Comparison of ENCODE assay signal across 9 cellular contexts in genomic region chr11:76371170-76371569, GRCh38. TPM values are rescaled to one million over a fixed set of nuclear protein-coding genes. Genes with fewer than 3 reads are reported as not detected.
DNase-seq lines count a peak whose midpoint lies in the region; TF ChIP-seq lines count a peak whose summit lies in the region.
"Had no signal": no experiment of that assay in that cellular context is flagged by ENCODE, and none has a peak within 500 bp of the region (broad histone marks: within the 10 kb centered on the region; RNA-seq: fewer than 3 reads in every experiment).

No MANE protein-coding gene starts in this region.

- TF ChIP-seq POLR2A in NB4 (IDR thresholded peaks at IDR 0.05; ENCODE audit: extremely low read depth, insufficient read length) (no peak), ovary (IDR thresholded peaks at IDR 0.05) (no peak)

- TF ChIP-seq EP300 in ovary (IDR thresholded peaks at IDR 0.05), result no peak

- no peak overlapping the region for H3K4me3 Mint-ChIP-seq in activated naive CD4-positive, alpha-beta T cell treated with anti-CD3 and anti-CD28 coated beads for 36 hours
- H3K4me3 Mint-ChIP-seq in activated naive CD4-positive, alpha-beta T cell treated with anti-CD3 and anti-CD28 coated beads, Interleukin-2, amount 10 ng/mL, durations not matched to agents 7 days and 5 days, result no peak overlapping the region

- H3K9me3 ChIP-seq in ovary (no peaks in the 10 kb centered on the region), right atrium auricular region (no peaks in the 10 kb centered on the region)

- peaks cover 4% of the 10 kb centered on the region for H3K4me1 ChIP-seq in ovary (ENCODE audit: insufficient read depth)
- peaks cover 0 to 13% of the 10 kb centered on the region in 2 donors for H3K4me1 ChIP-seq in right atrium auricular region

- intact Hi-C loops in activated naive CD4-positive, alpha-beta T cell treated with anti-CD3 and anti-CD28 coated beads for 36 hours (cut with micrococcal nuclease), result loop anchor here (1.0 to 5.0 kb wide), 3 partner anchors 9 to 479 kb away; no protein-coding TSS in a partner anchor
- intact Hi-C loops in ovary (cut with DNase I), result no loop called here

- CTCF ChIA-PET in activated naive CD4-positive, alpha-beta T cell treated with anti-CD3 and anti-CD28 coated beads for 36 hours (lab: Charles Lee), result no interaction called here
- CTCF ChIA-PET in activated naive CD4-positive, alpha-beta T cell treated with anti-CD3 and anti-CD28 coated beads, Interleukin-2, amount 10 ng/mL, durations not matched to agents 7 days and 5 days (lab: Charles Lee), result no interaction called here

- H3K27me3 Mint-ChIP-seq in activated naive CD4-positive, alpha-beta T cell treated with anti-CD3 and anti-CD28 coated beads for 36 hours (ENCODE audit: low read depth), result no peaks in the 10 kb centered on the region
- no peaks in the 10 kb centered on the region for H3K27me3 Mint-ChIP-seq in activated naive CD4-positive, alpha-beta T cell treated with anti-CD3 and anti-CD28 coated beads, Interleukin-2, amount 10 ng/mL, durations not matched to agents 7 days and 5 days

- H3K27me3 ChIP-seq in ovary, result no peaks in the 10 kb centered on the region
- H3K27me3 ChIP-seq in right atrium auricular region, result no peaks in the 10 kb centered on the region

- peaks cover 55% of the 10 kb centered on the region for H3K4me1 Mint-ChIP-seq in activated naive CD4-positive, alpha-beta T cell treated with anti-CD3 and anti-CD28 coated beads for 36 hours (ENCODE audit: low read depth)
- H3K4me1 Mint-ChIP-seq in activated naive CD4-positive, alpha-beta T cell treated with anti-CD3 and anti-CD28 coated beads, Interleukin-2, amount 10 ng/mL, durations not matched to agents 7 days and 5 days, result peaks cover 16% of the 10 kb centered on the region

- peak overlapping the region; percentile 62 for H3K27ac Mint-ChIP-seq in activated naive CD4-positive, alpha-beta T cell treated with anti-CD3 and anti-CD28 coated beads for 36 hours
- H3K27ac Mint-ChIP-seq in activated naive CD4-positive, alpha-beta T cell treated with anti-CD3 and anti-CD28 coated beads, Interleukin-2, amount 10 ng/mL, durations not matched to agents 7 days and 5 days, result no peak overlapping the region

- H3K27ac ChIP-seq in ovary (no peak overlapping the region), right atrium auricular region (no peak overlapping the region)

- H3K4me3 ChIP-seq in NB4 (ENCODE audit: low read depth, low read length) (no peak overlapping the region), choroid plexus epithelial cell (ENCODE audit: low read depth, low read length) (no peak overlapping the region), ovary (no peak overlapping the region), right atrium auricular region (no peak overlapping the region)

- H3K36me3 Mint-ChIP-seq in activated naive CD4-positive, alpha-beta T cell treated with anti-CD3 and anti-CD28 coated beads for 36 hours (ENCODE audit: low read depth), result no peaks in the 10 kb centered on the region
- H3K36me3 Mint-ChIP-seq in activated naive CD4-positive, alpha-beta T cell treated with anti-CD3 and anti-CD28 coated beads, Interleukin-2, amount 10 ng/mL, durations not matched to agents 7 days and 5 days, result no peaks in the 10 kb centered on the region

- H3K36me3 ChIP-seq in ovary (no peaks in the 10 kb centered on the region), right atrium auricular region (no peaks in the 10 kb centered on the region)

- peak; percentile 72 for DNase-seq in activated naive CD4-positive, alpha-beta T cell treated with anti-CD3 and anti-CD28 coated beads for 36 hours
- DNase-seq in activated naive CD4-positive, alpha-beta T cell treated with anti-CD3 and anti-CD28 coated beads, Interleukin-2, amount 10 ng/mL, durations not matched to agents 7 days and 5 days, result no peak
- DNase-seq in NB4 (ENCODE audit: low read depth) (peak; percentile 35), choroid plexus epithelial cell (ENCODE audit: low read depth) (peak; percentile 81), ovary (no peak), DMS 273 treated with DMSO at 0.1 percent for 48 hours (lab: John Stamatoyannopoulos, UW) (no peak), right atrium auricular region (ENCODE audit: low spot score) (no peak)
- DNase-seq in stimulated activated CD4-positive, alpha-beta T cell treated with anti-CD3 and anti-CD28 coated beads, Interleukin-4, amount 100 ng/mL, for 24 hours, result peak; percentile 60
- DNase-seq: right cardiac atrium had no signal

- TF ChIP-seq CTCF in NB4 (IDR thresholded peaks at IDR 0.05; ENCODE audit: low read depth, low read length) (no peak), choroid plexus epithelial cell (conservative IDR thresholded peaks at IDR 0.05; ENCODE audit: low read depth, low read length) (no peak), ovary (IDR thresholded peaks at IDR 0.05) (no peak), right atrium auricular region (IDR thresholded peaks at IDR 0.05) (no peak)

- no peaks in the 10 kb centered on the region for H3K9me3 Mint-ChIP-seq in activated naive CD4-positive, alpha-beta T cell treated with anti-CD3 and anti-CD28 coated beads for 36 hours
- H3K9me3 Mint-ChIP-seq in activated naive CD4-positive, alpha-beta T cell treated with anti-CD3 and anti-CD28 coated beads, Interleukin-2, amount 10 ng/mL, durations not matched to agents 7 days and 5 days, result no peaks in the 10 kb centered on the region

- WGBS in ovary, 3 donors, result 62 to 78% (median 78%) methylated on average over 3 of the region's 3 CpGs

RNA-seq across cellular contexts. Expression of gene THAP12, which starts 9.8 kb away (rescaled TPM):
- 10 to 100 TPM; 39.4 to 40.6 TPM for total RNA-seq in activated naive CD4-positive, alpha-beta T cell treated with anti-CD3 and anti-CD28 coated beads for 36 hours
- total RNA-seq in ovary (10 to 100 TPM; 30.6 to 55.6 (median 47.3) TPM), right atrium auricular region (10 to 100 TPM; 15.1 to 16.2 TPM)
- polyA plus RNA-seq in ovary, result 10 to 100 TPM; 23.8 to 41.6 TPM

RNA-seq across cellular contexts. Expression of gene GVQW3, which starts 10.0 kb away (rescaled TPM):
- total RNA-seq in activated naive CD4-positive, alpha-beta T cell treated with anti-CD3 and anti-CD28 coated beads for 36 hours, result 1 to 10 TPM; 1.7 to 2.1 TPM
- total RNA-seq in ovary (1 to 10 TPM; 2.5 to 4.7 (median 3.4) TPM), right atrium auricular region (under 1 TPM; 0.89 to 0.90 TPM)
- polyA plus RNA-seq in ovary, result 1 to 10 TPM; 2.1 to 6.0 TPM

Comparison
In these comparisons a context has a peak if more than half of its experiments do, and no peak if none do; other contexts are left out.
1. DNase-seq: peak in activated naive CD4-positive, alpha-beta T cell treated with anti-CD3 and anti-CD28 coated beads for 36 hours (single experiment), NB4 (single experiment), choroid plexus epithelial cell (single experiment) and stimulated activated CD4-positive, alpha-beta T cell treated with anti-CD3 and anti-CD28 coated beads, Interleukin-4, amount 100 ng/mL, for 24 hours (single experiment); none in activated naive CD4-positive, alpha-beta T cell treated with anti-CD3 and anti-CD28 coated beads, Interleukin-2, amount 10 ng/mL, durations not matched to agents 7 days and 5 days (single experiment), ovary (0 of 5), DMS 273 treated with DMSO at 0.1 percent for 48 hours (single experiment) and right atrium auricular region (single experiment).